Comparison of ENCODE assay signal across 8 cellular contexts in genomic region chr7:1159231-1159630, GRCh38. TPM values are rescaled to one million over a fixed set of nuclear protein-coding genes. Genes with fewer than 3 reads are reported as not detected.
DNase-seq lines count a peak whose midpoint lies in the region; ATAC-seq and TF ChIP-seq lines count a peak whose summit lies in the region.
"Not testable (repeated sequence)": the region's sequence is repeated elsewhere in the genome, so short reads cannot be mapped to it uniquely, and the experiment has no call there.

No MANE protein-coding gene starts in this region.

- H3K4me1 ChIP-seq in OCI-LY7 (ENCODE audit: insufficient read depth, low read length, poor library complexity, severe bottlenecking): peaks cover 34% of the 10 kb centered on the region
- not testable (repeated sequence) for H3K4me1 ChIP-seq in colonic mucosa, uterus
- peaks cover 7 to 28% (median 22%) of the 10 kb centered on the region in 9 donors for H3K4me1 ChIP-seq in heart right ventricle
- H3K4me1 ChIP-seq in mucosa of rectum (ENCODE audit: control insufficient read depth in 2 of 2, insufficient read depth in 2 of 2, low read length in 2 of 2): peaks cover 21 to 23% of the 10 kb centered on the region in 2 donors

- not testable (repeated sequence) for H3K9me2 ChIP-seq in OCI-LY7 (ENCODE audit: insufficient read depth, low read length)

- not testable (repeated sequence) for DNase-seq in GM12864 (ENCODE audit: low read depth); OCI-LY7 (ENCODE audit: low spot score); activated T-cell treated with anti-CD3 and anti-CD28 coated beads, Interleukin-2, amount 50 U/mL, for 72 hours; colonic mucosa; heart right ventricle; skeletal muscle cell (ENCODE audit: low read depth); uterus

- 6 to 11% methylated on average over 17 to 22 of the region's 26 CpGs for WGBS in heart right ventricle, 2 donors

- ATAC-seq in activated T-cell treated with anti-CD3 and anti-CD28 coated beads, Interleukin-2, amount 50 U/mL, for 72 hours (replicated peaks in 1 of 2); heart right ventricle: not testable (repeated sequence)

- BruUV-seq in OCI-LY7 (replicated peaks; lab: Mats Ljungman, UMichigan): not testable (repeated sequence)

- H3K27ac Mint-ChIP-seq in activated T-cell treated with anti-CD3 and anti-CD28 coated beads, Interleukin-2, amount 50 U/mL, for 72 hours: peak overlapping the region; percentile 92

- peaks cover 32% of the 10 kb centered on the region for H3K79me2 ChIP-seq in OCI-LY7 (ENCODE audit: insufficient read depth, low read depth, low read length)

- H3K9ac ChIP-seq in colonic mucosa (ENCODE audit: low read depth in 2 of 2, low read length in 2 of 2) (peak overlapping the region; percentile 82 to 89), mucosa of rectum (ENCODE audit: low read depth in 1 of 2, low read length in 2 of 2) (peak overlapping the region; percentile 71 to 76)

- peaks cover 25% of the 10 kb centered on the region for H3K4me1 Mint-ChIP-seq in activated T-cell treated with anti-CD3 and anti-CD28 coated beads, Interleukin-2, amount 50 U/mL, for 72 hours (ENCODE audit: low read depth)

- not testable (repeated sequence) for H3K27me3 ChIP-seq in colonic mucosa; heart right ventricle; mucosa of rectum (ENCODE audit: control insufficient read depth in 2 of 2, insufficient read depth in 2 of 2, low read length in 2 of 2); uterus

- not testable (repeated sequence) for H3K36me3 Mint-ChIP-seq in activated T-cell treated with anti-CD3 and anti-CD28 coated beads, Interleukin-2, amount 50 U/mL, for 72 hours (ENCODE audit: insufficient read depth in 2 of 2)

- not testable (repeated sequence) for H2AFZ ChIP-seq in OCI-LY7 (ENCODE audit: low read length)

- peak overlapping the region; percentile 94 for H3K4me2 ChIP-seq in OCI-LY7 (ENCODE audit: low read length)

- H3K4me3 ChIP-seq in GM12864 (ENCODE audit: low read depth, low read length) (peak overlapping the region; percentile 100), OCI-LY7 (ENCODE audit: low read depth, low read length, poor library complexity, severe bottlenecking) (peak overlapping the region; percentile 76), colonic mucosa (peak overlapping the region; percentile 47), heart right ventricle (peak overlapping the region; percentile 35 to 100 (median 86)), mucosa of rectum (ENCODE audit: low read length in 2 of 2) (peak overlapping the region; percentile 71 to 85), skeletal muscle cell (ENCODE audit: low read depth, low read length) (peak overlapping the region; percentile 100), uterus (peak overlapping the region; percentile 74 to 95)

- not testable (repeated sequence) for H3K9me3 Mint-ChIP-seq in activated T-cell treated with anti-CD3 and anti-CD28 coated beads, Interleukin-2, amount 50 U/mL, for 72 hours

- H3K36me3 ChIP-seq in OCI-LY7 (ENCODE audit: insufficient read depth, low read length): peaks cover 35% of the 10 kb centered on the region
- H3K36me3 ChIP-seq in colonic mucosa, uterus: not testable (repeated sequence)
- peaks cover 0 to 58% (median 15%) of the 10 kb centered on the region in 9 donors for H3K36me3 ChIP-seq in heart right ventricle
- peaks cover 27 to 34% of the 10 kb centered on the region in 2 donors for H3K36me3 ChIP-seq in mucosa of rectum (ENCODE audit: control insufficient read depth in 2 of 2, insufficient read depth in 2 of 2, low read length in 2 of 2)

- POLR2A ChIA-PET in OCI-LY7 (lab: Charles Lee): interaction anchor here (2.0 kb wide), 1 partner anchor 10 kb away, joined by 9 read pairs; no protein-coding TSS in a partner anchor

- H3K9me3 ChIP-seq in OCI-LY7 (ENCODE audit: low read length); colonic mucosa; heart right ventricle; mucosa of rectum (ENCODE audit: control insufficient read depth in 2 of 2, low read length in 2 of 2); uterus: not testable (repeated sequence)

- not testable (repeated sequence) for H3K27me3 Mint-ChIP-seq in activated T-cell treated with anti-CD3 and anti-CD28 coated beads, Interleukin-2, amount 50 U/mL, for 72 hours (ENCODE audit: low read depth)

- CTCF ChIA-PET in OCI-LY7 (lab: Charles Lee; ENCODE audit: unreplicated experiment): interaction anchor here (0.6 kb wide), 2 partner anchors 202 to 404 kb away, joined by 4 to 9 read pairs; no protein-coding TSS in a partner anchor

- TF ChIP-seq CTCF in GM12864 (IDR thresholded peaks at IDR 0.05; ENCODE audit: low read depth, low read length, missing control alignments); OCI-LY7 (conservative IDR thresholded peaks at IDR 0.05; ENCODE audit: low read length); colonic mucosa (IDR thresholded peaks at IDR 0.05); heart right ventricle (IDR thresholded peaks at IDR 0.05); uterus (IDR thresholded peaks at IDR 0.05): not testable (repeated sequence)

- intact Hi-C loops in OCI-LY7 (cut with micrococcal nuclease; ENCODE audit: unreplicated experiment); colonic mucosa (cut with DNase I); uterus (cut with DNase I; ENCODE audit: low total_unique reads): not testable (repeated sequence)
- intact Hi-C loops in heart right ventricle (cut with DNase I): loop anchor here in 1 of 10 donors (10.0 kb wide), 1 partner anchor 174 kb away; the partner anchor contains the start of gene CYP2W1

- H4K20me1 ChIP-seq in OCI-LY7 (ENCODE audit: insufficient read depth, low read length): not testable (repeated sequence)

- peak overlapping the region; percentile 91 for H3K4me3 Mint-ChIP-seq in activated T-cell treated with anti-CD3 and anti-CD28 coated beads, Interleukin-2, amount 50 U/mL, for 72 hours

- not testable (repeated sequence) for H3K27ac ChIP-seq in OCI-LY7 (ENCODE audit: low read depth, low read length, poor library complexity, severe bottlenecking); colonic mucosa
- H3K27ac ChIP-seq in heart right ventricle (peak overlapping the region in 5 of 10 donors; percentile 7 to 72 (median 47)), mucosa of rectum (ENCODE audit: low read depth in 2 of 2, low read length in 2 of 2) (peak overlapping the region; percentile 36 to 43), uterus (peak overlapping the region in 1 of 2 donors; percentile 30)

- TF ChIP-seq POLR2A in uterus (IDR thresholded peaks at IDR 0.05): not testable (repeated sequence)

RNA-seq across cellular contexts. Expression of gene ZFAND2A, which starts 0.8 kb away (rescaled TPM):
- 20.2 and 22.9 TPM in 2 replicates for total RNA-seq in OCI-LY7 (2014; rRNA removed; shearing (Covaris generic))
- total RNA-seq in OCI-LY7 (2022) (20.4 and 24.8 TPM in 2 replicates), colonic mucosa (10 to 100 TPM; 26.2 to 38.7 TPM), heart right ventricle (10 to 100 TPM in 4 of 10 donors, 1 to 10 TPM in 6; 4.4 to 11.2 (median 7.7) TPM), uterus (10 to 100 TPM; 17.4 to 39.4 (median 21.8) TPM)
- 10 to 100 TPM; 62.2 to 71.3 TPM for total RNA-seq in activated T-cell treated with anti-CD3 and anti-CD28 coated beads, Interleukin-2, amount 50 U/mL, for 72 hours
- polyA plus RNA-seq in heart right ventricle: 10 to 100 TPM; 26.9 to 32.6 TPM

Comparison
In these comparisons a context has a peak if more than half of its experiments do, and no peak if none do; other contexts are left out.
1. H3K4me3 ChIP-seq: peak in every context shown above with its lines; median percentile 100 in GM12864; 100 in skeletal muscle cell; 86 in heart right ventricle; 84 in uterus; 78 in mucosa of rectum; 76 in OCI-LY7; 47 in colonic mucosa.